In genomic region chr4:41102360-41103092, GRCh38 we compare ENCODE assay signal across 29 cellular contexts.
DNase-seq lines count a peak whose midpoint lies in the region; ATAC-seq and TF ChIP-seq lines count a peak whose summit lies in the region.
"Had no signal": no experiment of that assay in that cellular context is flagged by ENCODE, and none has a peak within 500 bp of the region (broad histone marks: within the 10 kb centered on the region; RNA-seq: fewer than 3 reads in every experiment).

No MANE protein-coding gene starts in this region.

- no peaks in the 10 kb centered on the region for H3K27me3 Mint-ChIP-seq in neural progenitor cell (ENCODE audit: insufficient read depth, low read depth)
- H3K27me3 Mint-ChIP-seq in activated CD4-positive, alpha-beta memory T cell treated with anti-CD3 and anti-CD28 coated beads for 36 hours: no peaks in the 10 kb centered on the region
- H3K27me3 Mint-ChIP-seq: activated naive CD4-positive, alpha-beta T cell treated with anti-CD3 and anti-CD28 coated beads, Interleukin-2, amount 10 ng/mL, durations not matched to agents 7 days and 5 days; T-helper 17 cell had no signal

- H3K4me3 ChIP-seq in IMR-90 (ENCODE audit: insufficient read depth, low read depth, low read length): no peak overlapping the region
- H3K4me3 ChIP-seq in neural progenitor cell: no peak overlapping the region
- H3K4me3 ChIP-seq: prostate gland, stomach, tibial artery had no signal

- peaks cover 15% of the 10 kb centered on the region for H3K4me1 Mint-ChIP-seq in neural progenitor cell
- no peaks in the 10 kb centered on the region for H3K4me1 Mint-ChIP-seq in activated CD4-positive, alpha-beta memory T cell treated with anti-CD3 and anti-CD28 coated beads for 36 hours (ENCODE audit: low read depth)
- H3K4me1 Mint-ChIP-seq: activated naive CD4-positive, alpha-beta T cell treated with anti-CD3 and anti-CD28 coated beads, Interleukin-2, amount 10 ng/mL, durations not matched to agents 7 days and 5 days; T-helper 17 cell had no signal

- dilution Hi-C loops in IMR-90 (cut with HindIII; ENCODE audit: low sequenced_read_pairs, unreplicated experiment): no loop called here

- peaks cover 3% of the 10 kb centered on the region; the same call in 1 of the 2 replicates for H3K4me1 ChIP-seq in IMR-90 (ENCODE audit: control insufficient read depth, insufficient read depth, low read length)
- H3K4me1 ChIP-seq in neural progenitor cell: peaks cover 19% of the 10 kb centered on the region
- H3K4me1 ChIP-seq: prostate gland had no signal

- WGBS in IMR-90 (ENCODE audit: extremely low coverage in 2 of 2, insufficient read length in 1 of 2), 2 experiments: 61% methylated on average over 3 of the region's 9 CpGs; no CpG with 5 or more reads in 1 of the 2 experiments

- H2AFZ ChIP-seq in IMR-90 (replicated peaks; ENCODE audit: low read length, poor library complexity): no peak overlapping the region
- H2AFZ ChIP-seq in neural progenitor cell (replicated peaks): no peak overlapping the region

- H3K27me3 ChIP-seq in IMR-90 (ENCODE audit: control insufficient read depth, insufficient read depth, low read length): no peaks in the 10 kb centered on the region
- H3K27me3 ChIP-seq in neural progenitor cell: no peaks in the 10 kb centered on the region
- H3K27me3 ChIP-seq: stomach, tibial artery had no signal

- no peak overlapping the region for H4K91ac ChIP-seq in IMR-90 (ENCODE audit: insufficient read depth, low read depth, low read length)

- peaks cover 4% of the 10 kb centered on the region for H3K79me2 ChIP-seq in neural progenitor cell (ENCODE audit: low read depth)

- H3K4me2 ChIP-seq in IMR-90 (ENCODE audit: low read depth, low read length): no peak overlapping the region
- H3K4me2 ChIP-seq in neural progenitor cell: no peak overlapping the region
- H3K4me2 ChIP-seq: SK-N-SH had no signal

- H3K23ac ChIP-seq in IMR-90 (ENCODE audit: low read depth, low read length): no peak overlapping the region; the same call in 1 of the 2 replicates

- peaks cover 3% of the 10 kb centered on the region for H3F3A ChIP-seq in neural progenitor cell (ENCODE audit: low read depth)

- TF ChIP-seq RAD21 in IMR-90 (IDR thresholded peaks at IDR 0.05; ENCODE audit: low read length): no peak

- H3K27ac Mint-ChIP-seq in neural progenitor cell: no peak overlapping the region
- H3K27ac Mint-ChIP-seq in activated CD4-positive, alpha-beta memory T cell treated with anti-CD3 and anti-CD28 coated beads for 36 hours: no peak overlapping the region
- H3K27ac Mint-ChIP-seq: activated naive CD4-positive, alpha-beta T cell treated with anti-CD3 and anti-CD28 coated beads, Interleukin-2, amount 10 ng/mL, durations not matched to agents 7 days and 5 days; activated T-helper 1 cell treated with anti-CD3 and anti-CD28 coated beads, Interleukin-12 subunit alpha, Interleukin-12 subunit beta, Interleukin-2, Interleukin-4 antibody, amounts not matched to agents 30 ng/mL and 10 ng/mL and 1 ng/mL, durations not matched to agents 14 hours and 24 hours and 36 hours; CD8-positive, alpha-beta T cell; T-helper 17 cell had no signal

- 0 out of 2 replicates have a peak, but pooled peaks have one; percentile 27 for ATAC-seq in IMR-90 (ENCODE audit: low read depth)
- ATAC-seq in HG02870 (IDR thresholded peaks at IDR 0.05; ENCODE audit: unreplicated experiment): no peak
- ATAC-seq: activated CD4-positive, CD25-positive, alpha-beta regulatory T cell treated with anti-CD3 and anti-CD28 coated beads, Interleukin-2, amount 50 U/mL, for 24 hours; CD8-positive, alpha-beta T cell; PC-3; T-helper 17 cell had no signal

- H3K56ac ChIP-seq in IMR-90 (ENCODE audit: extremely low read depth, insufficient read depth, low read length): no peak overlapping the region

- no peak overlapping the region for H2AK9ac ChIP-seq in IMR-90 (replicated peaks; ENCODE audit: low read depth, low read length, poor library complexity)

- H2BK5ac ChIP-seq in IMR-90 (ENCODE audit: low read depth, low read length, poor library complexity, severe bottlenecking): no peak overlapping the region

- in situ Hi-C loops in IMR-90 (cut with MboI; ENCODE audit: low sequenced_read_pairs): no loop called here

- no peaks in the 10 kb centered on the region for H3K9me3 Mint-ChIP-seq in neural progenitor cell
- H3K9me3 Mint-ChIP-seq in activated CD4-positive, alpha-beta memory T cell treated with anti-CD3 and anti-CD28 coated beads for 36 hours: no peaks in the 10 kb centered on the region
- H3K9me3 Mint-ChIP-seq: activated naive CD4-positive, alpha-beta T cell treated with anti-CD3 and anti-CD28 coated beads, Interleukin-2, amount 10 ng/mL, durations not matched to agents 7 days and 5 days; activated T-helper 1 cell treated with anti-CD3 and anti-CD28 coated beads, Interleukin-12 subunit alpha, Interleukin-12 subunit beta, Interleukin-2, Interleukin-4 antibody, amounts not matched to agents 30 ng/mL and 10 ng/mL and 1 ng/mL, durations not matched to agents 14 hours and 24 hours and 36 hours had no signal

- H3K9ac ChIP-seq in IMR-90 (ENCODE audit: low read depth, low read length): no peak overlapping the region
- H3K9ac ChIP-seq in neural progenitor cell: no peak overlapping the region
- H3K9ac ChIP-seq: SK-N-SH had no signal

- no peak overlapping the region for H2BK120ac ChIP-seq in IMR-90 (ENCODE audit: low read depth, low read length)

- H3K79me1 ChIP-seq in IMR-90 (ENCODE audit: low read depth in 1 of 2, low read length in 2 of 2): peaks cover 14 to 26% of the 10 kb centered on the region in 2 experiments

- H2BK20ac ChIP-seq in IMR-90 (ENCODE audit: low read depth, low read length): no peak overlapping the region

- 0 out of 4 replicates have a peak overlapping the region, but pooled peaks of 1 of the 2 experiments have one; percentile 25 for H4K8ac ChIP-seq in IMR-90 (ENCODE audit: low read depth in 2 of 2, low read length in 2 of 2)

- no peaks in the 10 kb centered on the region for H3K36me3 Mint-ChIP-seq in neural progenitor cell
- no peaks in the 10 kb centered on the region for H3K36me3 Mint-ChIP-seq in activated CD4-positive, alpha-beta memory T cell treated with anti-CD3 and anti-CD28 coated beads for 36 hours
- H3K36me3 Mint-ChIP-seq: activated naive CD4-positive, alpha-beta T cell treated with anti-CD3 and anti-CD28 coated beads, Interleukin-2, amount 10 ng/mL, durations not matched to agents 7 days and 5 days; CD8-positive, alpha-beta T cell had no signal

- H4K5ac ChIP-seq in IMR-90 (ENCODE audit: low read depth, low read length): no peak overlapping the region

- H3K18ac ChIP-seq in IMR-90 (ENCODE audit: low read depth, low read length): no peak overlapping the region

- TF ChIP-seq POLR2A in IMR-90 (IDR thresholded peaks at IDR 0.05; ENCODE audit: low read depth, low read length): no peak

- H4K20me1 ChIP-seq in IMR-90 (ENCODE audit: insufficient read depth, low read length): peaks cover 2% of the 10 kb centered on the region; the same call in 1 of the 2 replicates
- H4K20me1 ChIP-seq in neural progenitor cell (ENCODE audit: low read depth): no peaks in the 10 kb centered on the region

- H3K27ac ChIP-seq in IMR-90 (ENCODE audit: insufficient read depth, low read length) (no peak overlapping the region), neural progenitor cell (no peak overlapping the region)
- H3K27ac ChIP-seq: prostate gland, stomach had no signal

- BruUV-seq in IMR-90 (replicated peaks; lab: Mats Ljungman, UMichigan): no TSS peak

- no peaks in the 10 kb centered on the region for H3K9me3 ChIP-seq in IMR-90 (ENCODE audit: control insufficient read depth, insufficient read depth, low read length)
- H3K9me3 ChIP-seq in neural progenitor cell (ENCODE audit: low read depth): no peaks in the 10 kb centered on the region
- H3K9me3 ChIP-seq: prostate gland, SK-N-SH, stomach, tibial artery had no signal

- no peak overlapping the region for H3K4me3 Mint-ChIP-seq in neural progenitor cell
- H3K4me3 Mint-ChIP-seq in activated CD4-positive, alpha-beta memory T cell treated with anti-CD3 and anti-CD28 coated beads for 36 hours: no peak overlapping the region
- H3K4me3 Mint-ChIP-seq: activated naive CD4-positive, alpha-beta T cell treated with anti-CD3 and anti-CD28 coated beads, Interleukin-2, amount 10 ng/mL, durations not matched to agents 7 days and 5 days; activated T-helper 1 cell treated with anti-CD3 and anti-CD28 coated beads, Interleukin-12 subunit alpha, Interleukin-12 subunit beta, Interleukin-2, Interleukin-4 antibody, amounts not matched to agents 30 ng/mL and 10 ng/mL and 1 ng/mL, durations not matched to agents 14 hours and 24 hours and 36 hours; CD8-positive, alpha-beta T cell; T-helper 17 cell had no signal

- no peak overlapping the region; the same call in 1 of the 2 replicates for H2AK5ac ChIP-seq in IMR-90 (ENCODE audit: low read depth, low read length)

- TF ChIP-seq CTCF in IMR-90 (conservative IDR thresholded peaks at IDR 0.05; ENCODE audit: low read depth, low read length) (no peak), neural progenitor cell (IDR thresholded peaks at IDR 0.05) (no peak)

- no peak overlapping the region; the same call in 1 of the 2 replicates for H3K14ac ChIP-seq in IMR-90 (replicated peaks; ENCODE audit: low read depth, low read length)

- intact Hi-C loops in IMR-90 (cut with micrococcal nuclease): no loop called here
- intact Hi-C loops in activated CD4-positive, alpha-beta memory T cell treated with anti-CD3 and anti-CD28 coated beads for 36 hours (cut with micrococcal nuclease): no loop called here

- DNase-seq in DMS79 (lab: John Stamatoyannopoulos, UW): peak; percentile 48
- DNase-seq in IMR-90: no peak
- DNase-seq in NCI-H526 (lab: John Stamatoyannopoulos, UW): peak; percentile 46 to 62
- peak; percentile 21 for DNase-seq in left kidney (ENCODE audit: low read depth, low spot score)
- DNase-seq in neural progenitor cell (ENCODE audit: low spot score): no peak
- DNase-seq in activated CD4-positive, alpha-beta memory T cell treated with anti-CD3 and anti-CD28 coated beads for 36 hours: no peak
- DNase-seq in GDM1 (lab: John Stamatoyannopoulos, UW): no peak
- DNase-seq: activated CD4-positive, alpha-beta T cell treated with anti-CD3 and anti-CD28 coated beads, Interleukin-2, amount 50 U/mL, for 48 hours; activated CD8-positive, alpha-beta memory T cell treated with anti-CD3 and anti-CD28 coated beads, Interleukin-2, amount 50 U/mL, for 4 hours; activated naive CD4-positive, alpha-beta T cell treated with anti-CD3 and anti-CD28 coated beads, Interleukin-2, amount 10 ng/mL, durations not matched to agents 7 days and 5 days; amniotic stem cell; CD8-positive, alpha-beta T cell; DMS 273 treated with DMSO at 0.1 percent for 48 hours; effector memory CD4-positive, alpha-beta T cell; erythroblast; GF-D8; HCEC 1CT; KBM-7; kidney glomerular epithelial cell; NCI-H1105 treated with DMSO at 0.1 percent for 48 hours; PC-3; SK-N-SH; stomach; T-helper 17 cell; tibial artery had no signal

- H2BK15ac ChIP-seq in IMR-90 (ENCODE audit: low read depth, low read length): no peak overlapping the region

- H3K36me3 ChIP-seq in IMR-90 (ENCODE audit: control insufficient read depth, insufficient read depth, low read length) (no peaks in the 10 kb centered on the region), neural progenitor cell (no peaks in the 10 kb centered on the region)
- H3K36me3 ChIP-seq: prostate gland, stomach, tibial artery had no signal

- peaks cover 3% of the 10 kb centered on the region; the same call in 1 of the 2 replicates for H3K9me1 ChIP-seq in IMR-90 (ENCODE audit: insufficient read depth, low read length)

- H3K4ac ChIP-seq in IMR-90 (ENCODE audit: low read depth, low read length): no peak overlapping the region; the same call in 1 of the 2 replicates

- CTCF ChIA-PET in IMR-90 (lab: Yijun Ruan, JAX): no interaction called here
- CTCF ChIA-PET in activated CD4-positive, alpha-beta memory T cell treated with anti-CD3 and anti-CD28 coated beads for 36 hours (lab: Charles Lee): no interaction called here

- POLR2A ChIA-PET in IMR-90 (lab: Charles Lee; ENCODE audit: unreplicated experiment): no interaction called here
- POLR2A ChIA-PET in activated CD4-positive, alpha-beta memory T cell treated with anti-CD3 and anti-CD28 coated beads for 36 hours (lab: Charles Lee): no interaction called here

Comparison
In these comparisons a context has a peak if more than half of its experiments do, and no peak if none do; other contexts are left out.
1. DNase-seq: peak in DMS79 (single experiment), NCI-H526 (2 of 2) and left kidney (single experiment); none in IMR-90 (single experiment), neural progenitor cell (single experiment), activated CD4-positive, alpha-beta memory T cell treated with anti-CD3 and anti-CD28 coated beads for 36 hours (single experiment) and GDM1 (single experiment).